In the genomic region with DNA sequence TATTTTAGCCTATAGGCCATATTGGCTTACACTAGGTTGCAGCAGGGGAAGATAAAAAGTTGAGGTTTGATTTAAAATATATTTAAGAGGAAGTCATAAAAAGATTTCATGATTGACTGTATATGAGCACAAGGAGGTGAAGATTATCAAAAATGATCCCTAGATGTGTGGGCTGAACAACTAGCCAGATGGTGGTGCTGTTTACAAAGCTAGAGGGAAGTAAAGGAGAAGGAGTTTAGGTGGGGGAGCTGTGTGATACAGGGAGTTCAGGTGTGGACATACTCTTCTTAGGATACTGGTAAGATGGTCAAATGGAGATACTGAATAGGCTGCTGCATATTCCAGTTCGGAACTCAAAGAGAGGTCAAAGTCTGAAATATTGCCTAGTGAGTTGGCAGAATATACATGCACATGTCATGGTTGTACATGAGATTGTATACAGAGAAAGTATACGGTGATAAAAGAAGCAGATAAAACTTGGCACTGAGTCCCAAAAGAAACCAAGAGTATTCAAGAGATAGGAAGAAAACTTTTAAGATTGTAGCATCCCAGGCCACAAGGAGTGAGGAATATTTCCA, we compare ENCODE assay signal across 8 cellular contexts.
DNase-seq lines count a peak whose midpoint lies in the region; ATAC-seq and TF ChIP-seq lines count a peak whose summit lies in the region.

No MANE protein-coding gene starts in this region.

- DNase-seq in IMR-90: peak; percentile 65
- DNase-seq in foreskin keratinocyte: peak in 1 of 2 donors; percentile 26
- DNase-seq in NCI-H187 (lab: John Stamatoyannopoulos, UW): no peak

- H3K9me1 ChIP-seq in IMR-90 (ENCODE audit: insufficient read depth, low read length): no peaks in the 10 kb centered on the region

- peaks cover 5% of the 10 kb centered on the region; the same call in 1 of the 2 replicates for H3K4me1 ChIP-seq in IMR-90 (ENCODE audit: control insufficient read depth, insufficient read depth, low read length)
- H3K4me1 ChIP-seq in OCI-LY1 (ENCODE audit: insufficient read depth, low read length, severe bottlenecking): no peaks in the 10 kb centered on the region
- no peaks in the 10 kb centered on the region for H3K4me1 ChIP-seq in foreskin keratinocyte

- H4K91ac ChIP-seq in IMR-90 (ENCODE audit: insufficient read depth, low read depth, low read length): no peak overlapping the region

- no peak overlapping the region for H2AK9ac ChIP-seq in IMR-90 (replicated peaks; ENCODE audit: low read depth, low read length, poor library complexity)

- no TSS peak for BruUV-seq in IMR-90 (replicated peaks; lab: Mats Ljungman, UMichigan)

- no peaks in the 10 kb centered on the region for H3K27me3 ChIP-seq in IMR-90 (ENCODE audit: control insufficient read depth, insufficient read depth, low read length)
- H3K27me3 ChIP-seq in OCI-LY1 (ENCODE audit: insufficient read depth, low read length): no peaks in the 10 kb centered on the region
- no peaks in the 10 kb centered on the region for H3K27me3 ChIP-seq in foreskin keratinocyte

- H3K36me3 ChIP-seq in IMR-90 (ENCODE audit: control insufficient read depth, insufficient read depth, low read length): no peaks in the 10 kb centered on the region
- H3K36me3 ChIP-seq in OCI-LY1 (ENCODE audit: insufficient read depth, low read length): no peaks in the 10 kb centered on the region

- TF ChIP-seq RAD21 in IMR-90 (IDR thresholded peaks at IDR 0.05; ENCODE audit: low read length): peak; percentile 91

- CTCF ChIA-PET in IMR-90 (lab: Yijun Ruan, JAX): interaction anchor here (0.6 kb wide), 2 partner anchors 16 to 267 kb away, joined by 3 read pairs; no protein-coding TSS in a partner anchor

- no peak for TF ChIP-seq POLR2A in IMR-90 (IDR thresholded peaks at IDR 0.05; ENCODE audit: low read depth, low read length)

- H3K56ac ChIP-seq in IMR-90 (ENCODE audit: extremely low read depth, insufficient read depth, low read length): no peak overlapping the region

- H2BK5ac ChIP-seq in IMR-90 (ENCODE audit: low read depth, low read length, poor library complexity, severe bottlenecking): no peak overlapping the region

- H3K9me3 ChIP-seq in IMR-90 (ENCODE audit: control insufficient read depth, insufficient read depth, low read length) (no peaks in the 10 kb centered on the region), OCI-LY1 (ENCODE audit: low read length) (no peaks in the 10 kb centered on the region)

- intact Hi-C loops in IMR-90 (cut with micrococcal nuclease): loop anchor here (1.0 to 10.0 kb wide), 6 partner anchors 271 to 1139 kb away; no protein-coding TSS in a partner anchor

- no peak overlapping the region for H2AK5ac ChIP-seq in IMR-90 (ENCODE audit: low read depth, low read length)

- in situ Hi-C loops in IMR-90 (cut with MboI; ENCODE audit: low sequenced_read_pairs): no loop called here

- ATAC-seq in IMR-90 (ENCODE audit: low read depth): peak; percentile 87
- ATAC-seq in foreskin keratinocyte: peak; percentile 59
- no peak for ATAC-seq in HG03159 (IDR thresholded peaks at IDR 0.05; ENCODE audit: unreplicated experiment)
- ATAC-seq in HG03045 (IDR thresholded peaks at IDR 0.05; ENCODE audit: unreplicated experiment): no peak
- no peak for ATAC-seq in HG02763 (IDR thresholded peaks at IDR 0.05; ENCODE audit: unreplicated experiment)

- H3K27ac ChIP-seq in C4-2B (no peak overlapping the region; the same call in 1 of the 2 replicates), IMR-90 (ENCODE audit: insufficient read depth, low read length) (no peak overlapping the region), OCI-LY1 (ENCODE audit: low read depth, low read length, poor library complexity, severe bottlenecking) (no peak overlapping the region), foreskin keratinocyte (no peak overlapping the region)

- H2AFZ ChIP-seq in IMR-90 (replicated peaks; ENCODE audit: low read length, poor library complexity) (no peak overlapping the region), OCI-LY1 (ENCODE audit: low read length) (no peak overlapping the region)

- H3K14ac ChIP-seq in IMR-90 (replicated peaks; ENCODE audit: low read depth, low read length): no peak overlapping the region

- H3K9ac ChIP-seq in IMR-90 (ENCODE audit: low read depth, low read length) (no peak overlapping the region), OCI-LY1 (ENCODE audit: low read length) (no peak overlapping the region)

- H3K79me2 ChIP-seq in OCI-LY1 (ENCODE audit: insufficient read depth, low read length): no peaks in the 10 kb centered on the region

- no peaks in the 10 kb centered on the region for H3K9me2 ChIP-seq in OCI-LY1 (ENCODE audit: low read depth, low read length)

- no peaks in the 10 kb centered on the region for H4K20me1 ChIP-seq in IMR-90 (ENCODE audit: insufficient read depth, low read length)
- no peaks in the 10 kb centered on the region for H4K20me1 ChIP-seq in OCI-LY1 (ENCODE audit: insufficient read depth, low read length)

- no peak overlapping the region for H2BK20ac ChIP-seq in IMR-90 (ENCODE audit: low read depth, low read length)

- H3K4me3 ChIP-seq in IMR-90 (ENCODE audit: insufficient read depth, low read depth, low read length): no peak overlapping the region
- H3K4me3 ChIP-seq in OCI-LY1 (ENCODE audit: low read depth, low read length, poor library complexity, severe bottlenecking): no peak overlapping the region

- TF ChIP-seq CTCF in C4-2B (conservative IDR thresholded peaks at IDR 0.05) (peak; percentile 91), IMR-90 (conservative IDR thresholded peaks at IDR 0.05; ENCODE audit: low read depth, low read length) (peak; percentile 80), OCI-LY1 (IDR thresholded peaks at IDR 0.05; ENCODE audit: low read length) (peak; percentile 62), foreskin keratinocyte (conservative IDR thresholded peaks at IDR 0.05) (peak; percentile 69)

- H3K4ac ChIP-seq in IMR-90 (ENCODE audit: low read depth, low read length): no peak overlapping the region

- no peaks in the 10 kb centered on the region for H3F3A ChIP-seq in OCI-LY1 (ENCODE audit: insufficient read depth, low read length)

- no peak overlapping the region for H3K23ac ChIP-seq in IMR-90 (ENCODE audit: low read depth, low read length)

- dilution Hi-C loops in IMR-90 (cut with HindIII; ENCODE audit: low sequenced_read_pairs, unreplicated experiment): no loop called here

- peak overlapping the region; percentile 1; the same call in 1 of the 2 replicates for H2BK120ac ChIP-seq in IMR-90 (ENCODE audit: low read depth, low read length)

- H2BK15ac ChIP-seq in IMR-90 (ENCODE audit: low read depth, low read length): no peak overlapping the region

- H4K5ac ChIP-seq in IMR-90 (ENCODE audit: low read depth, low read length): no peak overlapping the region

- WGBS in IMR-90 (ENCODE audit: extremely low coverage in 2 of 2, insufficient read length in 1 of 2), 2 experiments: 57% methylated on average over 1 of the region's 2 CpGs; no CpG with 5 or more reads in 1 of the 2 experiments

- H3K79me1 ChIP-seq in IMR-90 (ENCODE audit: low read depth in 1 of 2, low read length in 2 of 2): no peaks in the 10 kb centered on the region

- H3K18ac ChIP-seq in IMR-90 (ENCODE audit: low read depth, low read length): no peak overlapping the region

- POLR2A ChIA-PET in IMR-90 (lab: Charles Lee; ENCODE audit: unreplicated experiment): no interaction called here

- H3K4me2 ChIP-seq in IMR-90 (ENCODE audit: low read depth, low read length) (no peak overlapping the region), OCI-LY1 (ENCODE audit: low read length) (no peak overlapping the region)

- H4K8ac ChIP-seq in IMR-90 (ENCODE audit: low read depth in 2 of 2, low read length in 2 of 2): no peak overlapping the region

TF ChIP-seq in IMR-90, 13 proteins besides CTCF, POLR2A, EP300 and RAD21:
- TF ChIP-seq CHD1 (IDR thresholded peaks at IDR 0.05; ENCODE audit: low read depth, low read length) (no peak), RCOR1 (IDR thresholded peaks at IDR 0.05; ENCODE audit: insufficient replicate concordance, low read length) (no peak), SMC3 (IDR thresholded peaks at IDR 0.05; ENCODE audit: low read depth, low read length) (peak; percentile 66), FOS (IDR thresholded peaks at IDR 0.05; ENCODE audit: low read depth, low read length) (no peak)
- TF ChIP-seq, protein P1, sequence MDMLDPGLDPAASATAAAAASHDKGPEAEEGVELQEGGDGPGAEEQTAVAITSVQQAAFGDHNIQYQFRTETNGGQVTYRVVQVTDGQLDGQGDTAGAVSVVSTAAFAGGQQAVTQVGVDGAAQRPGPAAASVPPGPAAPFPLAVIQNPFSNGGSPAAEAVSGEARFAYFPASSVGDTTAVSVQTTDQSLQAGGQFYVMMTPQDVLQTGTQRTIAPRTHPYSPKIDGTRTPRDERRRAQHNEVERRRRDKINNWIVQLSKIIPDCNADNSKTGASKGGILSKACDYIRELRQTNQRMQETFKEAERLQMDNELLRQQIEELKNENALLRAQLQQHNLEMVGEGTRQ (IDR thresholded peaks at IDR 0.05; ENCODE audit: low read depth, low read length): no peak

Comparison
In these comparisons a context has a peak if more than half of its experiments do, and no peak if none do; other contexts are left out.
1. ATAC-seq: peak in IMR-90 (single experiment) and foreskin keratinocyte (single experiment); none in HG03159 (single experiment), HG03045 (single experiment) and HG02763 (single experiment).
2. Peak in every context shown above with its lines, with median percentiles within 50 percentile points of each other: CTCF ChIP-seq.